In the genomic region with DNA sequence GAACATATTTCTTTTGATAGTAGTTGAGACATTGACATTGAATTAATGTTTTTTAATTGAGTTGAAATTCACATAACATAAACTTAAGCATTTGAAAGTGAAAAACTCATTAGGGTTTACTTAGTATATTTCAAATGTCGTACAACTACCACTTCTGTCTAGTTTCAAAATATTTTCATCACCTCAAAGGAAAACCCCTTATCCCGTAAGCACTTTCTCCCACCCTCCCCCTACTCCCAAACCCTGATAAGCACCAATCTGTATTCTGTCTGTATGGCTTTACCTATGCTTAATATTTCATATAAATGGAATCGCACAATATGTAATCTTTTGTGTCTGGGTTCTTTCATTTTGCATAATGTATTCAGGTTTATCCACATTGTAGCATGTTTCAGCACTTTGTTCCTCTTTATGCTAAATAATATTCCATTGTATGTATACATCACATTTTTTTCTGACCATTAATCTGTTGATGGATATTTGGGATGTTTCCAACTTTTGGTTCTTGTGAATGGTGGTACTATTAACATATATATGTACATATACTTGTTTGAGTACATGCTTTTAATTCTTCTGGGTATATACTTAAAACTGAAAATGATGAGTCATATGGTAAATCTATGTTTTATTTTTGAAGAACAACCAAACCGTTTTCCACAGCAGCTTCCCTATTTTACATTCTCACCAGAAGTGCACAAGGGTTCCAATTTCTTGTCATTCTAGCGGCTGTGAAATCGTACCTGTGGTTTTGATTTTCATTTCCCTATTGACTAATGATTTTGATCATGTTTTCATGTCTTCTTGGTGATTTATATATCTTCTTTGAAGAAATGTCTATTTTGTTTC, we compare ENCODE assay signal across 10 cellular contexts. TPM values are rescaled to one million over a fixed set of nuclear protein-coding genes. Genes with fewer than 3 reads are reported as not detected.
A peak's percentile ranks its signal among the peaks of the same experiment; 100 is the strongest.
DNase-seq lines count a peak whose midpoint lies in the region; ATAC-seq and TF ChIP-seq lines count a peak whose summit lies in the region.
"Had no signal": no experiment of that assay in that cellular context is flagged by ENCODE, and none has a peak within 500 bp of the region (broad histone marks: within the 10 kb centered on the region; RNA-seq: fewer than 3 reads in every experiment).

No MANE protein-coding gene starts in this region.

- peak; percentile 2 for DNase-seq in activated naive CD8-positive, alpha-beta T cell treated with anti-CD3 and anti-CD28 coated beads for 36 hours
- no peak for DNase-seq in AG08396 (ENCODE audit: low spot score)
- DNase-seq in NK-92 (lab: John Stamatoyannopoulos, UW; ENCODE audit: unreplicated experiment) = no peak
- no peak for DNase-seq in Peyer's patch
- DNase-seq in OCI-LY7 (ENCODE audit: low spot score) = no peak
- DNase-seq: NCI-H524 had no signal

- no peak overlapping the region for H3K4me3 ChIP-seq in Peyer's patch
- H3K4me3 ChIP-seq in OCI-LY7 (ENCODE audit: low read depth, low read length, poor library complexity, severe bottlenecking) = no peak overlapping the region

- H3K4me3 Mint-ChIP-seq in activated naive CD8-positive, alpha-beta T cell treated with anti-CD3 and anti-CD28 coated beads for 36 hours = no peak overlapping the region
- H3K4me3 Mint-ChIP-seq: WTC11 had no signal

- CTCF ChIA-PET in OCI-LY7 (lab: Charles Lee; ENCODE audit: unreplicated experiment) = no interaction called here

- POLR2A ChIA-PET in OCI-LY7 (lab: Charles Lee) = interaction anchor here (0.7 kb wide), 1 partner anchor 44 kb away, joined by 3 read pairs; no protein-coding TSS in a partner anchor

- no peak for TF ChIP-seq POLR2A in Peyer's patch (IDR thresholded peaks at IDR 0.05)

- no TSS peak for BruUV-seq in OCI-LY7 (replicated peaks; lab: Mats Ljungman, UMichigan)

- no peaks in the 10 kb centered on the region for H3K9me2 ChIP-seq in OCI-LY7 (ENCODE audit: insufficient read depth, low read length)

- H3K9me3 Mint-ChIP-seq in activated naive CD8-positive, alpha-beta T cell treated with anti-CD3 and anti-CD28 coated beads for 36 hours = peaks cover 2% of the 10 kb centered on the region

- H3K4me1 ChIP-seq in Peyer's patch (no peaks in the 10 kb centered on the region), OCI-LY7 (ENCODE audit: insufficient read depth, low read length, poor library complexity, severe bottlenecking) (no peaks in the 10 kb centered on the region)

- H3K27ac ChIP-seq in Peyer's patch (no peak overlapping the region), OCI-LY7 (ENCODE audit: low read depth, low read length, poor library complexity, severe bottlenecking) (no peak overlapping the region)

- no peaks in the 10 kb centered on the region for H3K27me3 ChIP-seq in Peyer's patch

- H3K4me1 Mint-ChIP-seq in activated naive CD8-positive, alpha-beta T cell treated with anti-CD3 and anti-CD28 coated beads for 36 hours = peaks cover 35% of the 10 kb centered on the region

- peaks cover 24% of the 10 kb centered on the region for H3K27me3 Mint-ChIP-seq in activated naive CD8-positive, alpha-beta T cell treated with anti-CD3 and anti-CD28 coated beads for 36 hours

- peak overlapping the region; percentile 39 for H3K27ac Mint-ChIP-seq in activated naive CD8-positive, alpha-beta T cell treated with anti-CD3 and anti-CD28 coated beads for 36 hours
- H3K27ac Mint-ChIP-seq: WTC11 had no signal

- intact Hi-C loops in OCI-LY7 (cut with micrococcal nuclease; ENCODE audit: unreplicated experiment) = no loop called here

- TF ChIP-seq CTCF in Peyer's patch (IDR thresholded peaks at IDR 0.05) (no peak), OCI-LY7 (conservative IDR thresholded peaks at IDR 0.05; ENCODE audit: low read length) (no peak)

- no peak overlapping the region for H2AFZ ChIP-seq in OCI-LY7 (ENCODE audit: low read length)

- no peak overlapping the region for H3K4me2 ChIP-seq in OCI-LY7 (ENCODE audit: low read length)

- no peaks in the 10 kb centered on the region for H4K20me1 ChIP-seq in OCI-LY7 (ENCODE audit: insufficient read depth, low read length)

- no peaks in the 10 kb centered on the region for H3K36me3 ChIP-seq in Peyer's patch
- no peaks in the 10 kb centered on the region for H3K36me3 ChIP-seq in OCI-LY7 (ENCODE audit: insufficient read depth, low read length)

- ATAC-seq in GM18858 (IDR thresholded peaks at IDR 0.05; ENCODE audit: unreplicated experiment) = peak; percentile 66
- ATAC-seq in GM21619 (IDR thresholded peaks at IDR 0.05; ENCODE audit: unreplicated experiment) = peak; percentile 77
- peak; percentile 71 for ATAC-seq in HG03354 (IDR thresholded peaks at IDR 0.05; ENCODE audit: poor library complexity, severe bottlenecking, unreplicated experiment)
- ATAC-seq: WTC11 had no signal

- H3K79me2 ChIP-seq in OCI-LY7 (ENCODE audit: insufficient read depth, low read depth, low read length) = no peaks in the 10 kb centered on the region

- H3K9me3 ChIP-seq in Peyer's patch (no peaks in the 10 kb centered on the region), OCI-LY7 (ENCODE audit: low read length) (no peaks in the 10 kb centered on the region)

- peaks cover 4% of the 10 kb centered on the region for H3K36me3 Mint-ChIP-seq in activated naive CD8-positive, alpha-beta T cell treated with anti-CD3 and anti-CD28 coated beads for 36 hours
- H3K36me3 Mint-ChIP-seq: WTC11 had no signal

RNA-seq across cellular contexts. Expression of a gene that starts 6.3 kb away (rescaled TPM):
- 10 to 100 TPM; 30.3 to 30.6 TPM for total RNA-seq in activated naive CD8-positive, alpha-beta T cell treated with anti-CD3 and anti-CD28 coated beads for 36 hours
- total RNA-seq in Peyer's patch = 10 to 100 TPM; 18.9 to 47.1 (median 23.2) TPM
- 16.3 and 17.6 TPM in 2 replicates for total RNA-seq in OCI-LY7 (2014; rRNA removed; shearing (Covaris generic))
- 19.8 and 21.7 TPM in 2 replicates for total RNA-seq in OCI-LY7 (2022)
